1 cellular context compared by ENCODE assay signal in the genomic region with DNA sequence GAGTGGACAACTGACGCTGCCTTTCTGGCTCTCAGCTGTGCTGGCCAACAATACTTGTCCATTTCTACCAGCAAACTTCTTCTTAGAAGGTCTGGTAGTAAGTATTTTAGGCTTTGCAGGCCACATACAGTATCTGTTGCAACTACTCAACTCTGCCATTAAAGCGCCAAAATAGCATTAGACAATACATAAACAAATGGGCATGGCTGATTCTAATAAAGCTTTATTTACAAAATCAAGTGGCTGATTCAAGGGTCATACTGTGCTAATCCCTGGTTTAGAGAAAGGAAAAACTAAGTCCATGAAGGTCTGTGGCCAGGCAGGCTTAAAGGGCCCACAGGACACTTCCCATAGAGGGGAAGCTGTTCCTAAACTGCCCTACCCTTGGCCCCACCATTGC.
TF ChIP-seq lines count a peak whose summit lies in the region.

No MANE protein-coding gene starts in this region.

TF ChIP-seq in IMR-90, 13 proteins besides CTCF, POLR2A, EP300 and RAD21 (continued from another document):
- no peak for TF ChIP-seq CEBPB (IDR thresholded peaks at IDR 0.05; ENCODE audit: low read depth, low read length)
- no peak for TF ChIP-seq FOS (IDR thresholded peaks at IDR 0.05; ENCODE audit: low read depth, low read length)
- no peak for TF ChIP-seq CHD1 (IDR thresholded peaks at IDR 0.05; ENCODE audit: low read depth, low read length)
- TF ChIP-seq, protein P1, sequence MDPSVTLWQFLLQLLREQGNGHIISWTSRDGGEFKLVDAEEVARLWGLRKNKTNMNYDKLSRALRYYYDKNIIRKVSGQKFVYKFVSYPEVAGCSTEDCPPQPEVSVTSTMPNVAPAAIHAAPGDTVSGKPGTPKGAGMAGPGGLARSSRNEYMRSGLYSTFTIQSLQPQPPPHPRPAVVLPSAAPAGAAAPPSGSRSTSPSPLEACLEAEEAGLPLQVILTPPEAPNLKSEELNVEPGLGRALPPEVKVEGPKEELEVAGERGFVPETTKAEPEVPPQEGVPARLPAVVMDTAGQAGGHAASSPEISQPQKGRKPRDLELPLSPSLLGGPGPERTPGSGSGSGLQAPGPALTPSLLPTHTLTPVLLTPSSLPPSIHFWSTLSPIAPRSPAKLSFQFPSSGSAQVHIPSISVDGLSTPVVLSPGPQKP (IDR thresholded peaks at IDR 0.05; ENCODE audit: borderline replicate concordance, low read depth, low read length): no peak
- no peak for TF ChIP-seq NFE2L2 (IDR thresholded peaks at IDR 0.05; ENCODE audit: low read depth, low read length)
